In the genomic region with DNA sequence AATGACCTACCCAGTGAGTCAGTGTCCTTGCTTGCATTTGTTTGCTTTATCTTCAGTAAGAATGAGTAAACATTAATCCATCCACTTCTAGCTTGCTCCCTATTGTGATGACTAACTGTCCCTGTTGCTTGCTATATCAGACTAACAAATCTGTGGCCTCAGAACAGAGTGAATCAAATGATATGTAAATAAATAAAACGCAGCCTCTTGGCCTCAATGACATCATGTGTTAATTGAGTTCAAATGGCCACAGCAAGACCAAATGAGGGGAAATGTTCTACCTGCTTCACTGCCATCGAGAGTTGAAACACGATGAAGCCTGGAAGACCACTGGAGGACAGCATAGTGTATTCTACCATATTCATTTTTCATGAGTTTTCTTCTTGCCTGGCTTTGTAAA, we compare ENCODE assay signal across 13 cellular contexts.
DNase-seq lines count a peak whose midpoint lies in the region; ATAC-seq and TF ChIP-seq lines count a peak whose summit lies in the region.
"Had no signal": no experiment of that assay in that cellular context is flagged by ENCODE, and none has a peak within 500 bp of the region (broad histone marks: within the 10 kb centered on the region; RNA-seq: fewer than 3 reads in every experiment).

No MANE protein-coding gene starts in this region.

- H3K79me2 ChIP-seq in osteoblast (ENCODE audit: insufficient read depth, low read length): no peaks in the 10 kb centered on the region

- no peaks in the 10 kb centered on the region for H4K20me1 ChIP-seq in osteoblast (ENCODE audit: insufficient read depth, low read length)

- no peaks in the 10 kb centered on the region for H3K4me1 Mint-ChIP-seq in effector memory CD8-positive, alpha-beta T cell (ENCODE audit: low read depth in 2 of 2)
- H3K4me1 Mint-ChIP-seq: activated CD4-positive, alpha-beta T cell treated with anti-CD3 and anti-CD28 coated beads, Interleukin-2, amount 10 ng/mL, durations not matched to agents 24 days and 14 days; activated naive CD4-positive, alpha-beta T cell treated with anti-CD3 and anti-CD28 coated beads, Interleukin-2, amount 10 ng/mL, durations not matched to agents 7 days and 5 days had no signal

- no peaks in the 10 kb centered on the region for H3K27me3 ChIP-seq in osteoblast (ENCODE audit: insufficient read depth, low read length)
- H3K27me3 ChIP-seq: tibial artery had no signal

- H2AFZ ChIP-seq in osteoblast (ENCODE audit: low read length): no peak overlapping the region

- TF ChIP-seq CTCF in cardiac fibroblast (IDR thresholded peaks at IDR 0.05; ENCODE audit: low read depth, low read length) (no peak), osteoblast (IDR thresholded peaks at IDR 0.05; ENCODE audit: extremely low read depth, low read depth, low read length) (no peak), lower leg skin (IDR thresholded peaks at IDR 0.05) (no peak)

- no peaks in the 10 kb centered on the region for H3K4me1 ChIP-seq in osteoblast (ENCODE audit: insufficient read depth, low read length)
- H3K4me1 ChIP-seq: tibial artery had no signal

- DNase-seq in ELR (ENCODE audit: low read depth) (peak; percentile 58), NCI-H2196 treated with DMSO at 0.1 percent for 48 hours (lab: John Stamatoyannopoulos, UW; ENCODE audit: unreplicated experiment) (peak; percentile 96), cardiac fibroblast (ENCODE audit: low read depth in 2 of 2) (peak; percentile 11 to 62), osteoblast (ENCODE audit: insufficient read length, low spot score, missing footprints) (peak; percentile 71), lower leg skin (ENCODE audit: low spot score in 2 of 2) (no peak)
- DNase-seq in effector memory CD8-positive, alpha-beta T cell: no peak
- DNase-seq: activated CD4-positive, alpha-beta T cell treated with anti-CD3 and anti-CD28 coated beads, Interleukin-2, amount 10 ng/mL, durations not matched to agents 24 days and 14 days; activated naive CD4-positive, alpha-beta T cell treated with anti-CD3 and anti-CD28 coated beads, Interleukin-2, amount 10 ng/mL, durations not matched to agents 7 days and 5 days; HFFc6; NCI-H187 treated with DMSO at 0.1 percent for 48 hours; tibial artery had no signal

- peaks cover 7% of the 10 kb centered on the region in 2 donors for H3K9me3 Mint-ChIP-seq in effector memory CD8-positive, alpha-beta T cell
- H3K9me3 Mint-ChIP-seq: activated CD4-positive, alpha-beta T cell treated with anti-CD3 and anti-CD28 coated beads, Interleukin-2, amount 10 ng/mL, durations not matched to agents 24 days and 14 days had no signal

- no peak overlapping the region for H3K27ac Mint-ChIP-seq in effector memory CD8-positive, alpha-beta T cell
- H3K27ac Mint-ChIP-seq: activated CD4-positive, alpha-beta T cell treated with anti-CD3 and anti-CD28 coated beads, Interleukin-2, amount 10 ng/mL, durations not matched to agents 24 days and 14 days; activated naive CD4-positive, alpha-beta T cell treated with anti-CD3 and anti-CD28 coated beads, Interleukin-2, amount 10 ng/mL, durations not matched to agents 7 days and 5 days; HFFc6 had no signal

- no peaks in the 10 kb centered on the region for H3K27me3 Mint-ChIP-seq in effector memory CD8-positive, alpha-beta T cell
- H3K27me3 Mint-ChIP-seq: activated CD4-positive, alpha-beta T cell treated with anti-CD3 and anti-CD28 coated beads, Interleukin-2, amount 10 ng/mL, durations not matched to agents 24 days and 14 days; activated naive CD4-positive, alpha-beta T cell treated with anti-CD3 and anti-CD28 coated beads, Interleukin-2, amount 10 ng/mL, durations not matched to agents 7 days and 5 days had no signal

- H3K4me3 ChIP-seq in cardiac fibroblast (replicated peaks in 1 of 2; ENCODE audit: low read depth in 2 of 2, low read length in 2 of 2) (no peak overlapping the region), osteoblast (ENCODE audit: insufficient read depth, low read length) (no peak overlapping the region), lower leg skin (ENCODE audit: low read depth, poor library complexity, severe bottlenecking) (no peak overlapping the region)
- H3K4me3 ChIP-seq: tibial artery had no signal

- no peaks in the 10 kb centered on the region for H3K36me3 Mint-ChIP-seq in effector memory CD8-positive, alpha-beta T cell (ENCODE audit: insufficient read depth)
- H3K36me3 Mint-ChIP-seq: activated naive CD4-positive, alpha-beta T cell treated with anti-CD3 and anti-CD28 coated beads, Interleukin-2, amount 10 ng/mL, durations not matched to agents 7 days and 5 days had no signal

- no peaks in the 10 kb centered on the region for H3K9me3 ChIP-seq in osteoblast (ENCODE audit: low read depth, low read length)
- H3K9me3 ChIP-seq: tibial artery had no signal

- H3K4me2 ChIP-seq in osteoblast (ENCODE audit: insufficient read depth, low read length): no peak overlapping the region

- ATAC-seq in GM21619 (IDR thresholded peaks at IDR 0.05; ENCODE audit: unreplicated experiment) (no peak), HG03565 (IDR thresholded peaks at IDR 0.05; ENCODE audit: unreplicated experiment) (no peak)
- no peak for ATAC-seq in effector memory CD8-positive, alpha-beta T cell (replicated peaks)

- H3K36me3 ChIP-seq in osteoblast (ENCODE audit: insufficient read depth, low read length): no peaks in the 10 kb centered on the region
- H3K36me3 ChIP-seq: tibial artery had no signal

- no peak overlapping the region for H3K27ac ChIP-seq in osteoblast (ENCODE audit: low read depth, low read length)
- H3K27ac ChIP-seq: tibial artery had no signal

- TF ChIP-seq POLR2A in lower leg skin (IDR thresholded peaks at IDR 0.05): no peak

- WGBS in lower leg skin, 2 donors: 80 to 92% methylated on average over 3 of the region's 3 CpGs

- no peak overlapping the region for H3K4me3 Mint-ChIP-seq in effector memory CD8-positive, alpha-beta T cell
- H3K4me3 Mint-ChIP-seq: activated CD4-positive, alpha-beta T cell treated with anti-CD3 and anti-CD28 coated beads, Interleukin-2, amount 10 ng/mL, durations not matched to agents 24 days and 14 days; activated naive CD4-positive, alpha-beta T cell treated with anti-CD3 and anti-CD28 coated beads, Interleukin-2, amount 10 ng/mL, durations not matched to agents 7 days and 5 days; HFFc6 had no signal

- intact Hi-C loops in lower leg skin (cut with DNase I; ENCODE audit: low total_unique reads): no loop called here

Comparison
In these comparisons a context has a peak if more than half of its experiments do, and no peak if none do; other contexts are left out.
1. DNase-seq: peak in ELR (single experiment), NCI-H2196 treated with DMSO at 0.1 percent for 48 hours (single experiment), cardiac fibroblast (2 of 2) and osteoblast (single experiment); none in effector memory CD8-positive, alpha-beta T cell (0 of 3) and lower leg skin (0 of 2).